ENCODE assay signal across 1 cellular context in the genomic region with DNA sequence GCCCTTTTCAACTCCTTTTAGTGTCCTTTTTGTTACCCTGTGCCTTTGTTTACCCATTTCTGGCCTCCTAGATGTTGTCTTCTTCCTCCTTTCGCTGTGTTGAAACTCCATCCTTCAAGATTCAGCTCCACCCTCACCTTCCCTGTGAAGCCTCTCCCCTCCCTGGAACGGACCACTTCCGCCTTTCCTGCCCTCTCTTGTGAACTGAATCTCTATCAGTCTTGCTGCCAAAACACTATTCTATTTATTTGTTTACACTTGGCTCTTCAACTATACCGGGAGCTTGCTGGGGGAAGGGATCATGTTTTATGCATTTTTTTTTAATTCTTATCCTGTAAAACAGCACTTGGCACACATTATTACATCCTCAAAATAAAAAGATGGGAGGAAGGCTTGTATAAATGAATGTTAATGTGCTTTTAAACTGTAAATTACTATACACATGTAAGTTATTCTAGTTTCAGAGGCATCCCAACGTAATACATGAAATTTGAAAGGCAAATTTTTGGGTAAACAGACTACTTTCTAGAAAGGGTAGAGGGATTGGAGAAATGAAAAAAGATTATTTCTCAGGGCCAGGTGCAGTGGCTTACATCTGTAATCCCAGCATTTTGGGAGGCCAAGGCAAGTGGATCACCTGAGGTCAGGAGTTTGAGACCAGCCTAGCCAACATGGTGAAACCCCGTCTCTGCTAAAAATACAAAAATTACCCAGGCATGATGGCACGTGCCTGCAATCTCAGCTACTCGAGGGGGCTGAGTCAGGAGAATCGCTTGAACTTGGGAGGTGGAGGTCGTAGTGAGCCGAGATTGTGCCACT.
TF ChIP-seq lines count a peak whose summit lies in the region.

No MANE protein-coding gene starts in this region.

TF ChIP-seq in HepG2, 621 proteins besides CTCF, POLR2A, EP300 and RAD21 (continued from another document):
- TF ChIP-seq, protein P1, sequence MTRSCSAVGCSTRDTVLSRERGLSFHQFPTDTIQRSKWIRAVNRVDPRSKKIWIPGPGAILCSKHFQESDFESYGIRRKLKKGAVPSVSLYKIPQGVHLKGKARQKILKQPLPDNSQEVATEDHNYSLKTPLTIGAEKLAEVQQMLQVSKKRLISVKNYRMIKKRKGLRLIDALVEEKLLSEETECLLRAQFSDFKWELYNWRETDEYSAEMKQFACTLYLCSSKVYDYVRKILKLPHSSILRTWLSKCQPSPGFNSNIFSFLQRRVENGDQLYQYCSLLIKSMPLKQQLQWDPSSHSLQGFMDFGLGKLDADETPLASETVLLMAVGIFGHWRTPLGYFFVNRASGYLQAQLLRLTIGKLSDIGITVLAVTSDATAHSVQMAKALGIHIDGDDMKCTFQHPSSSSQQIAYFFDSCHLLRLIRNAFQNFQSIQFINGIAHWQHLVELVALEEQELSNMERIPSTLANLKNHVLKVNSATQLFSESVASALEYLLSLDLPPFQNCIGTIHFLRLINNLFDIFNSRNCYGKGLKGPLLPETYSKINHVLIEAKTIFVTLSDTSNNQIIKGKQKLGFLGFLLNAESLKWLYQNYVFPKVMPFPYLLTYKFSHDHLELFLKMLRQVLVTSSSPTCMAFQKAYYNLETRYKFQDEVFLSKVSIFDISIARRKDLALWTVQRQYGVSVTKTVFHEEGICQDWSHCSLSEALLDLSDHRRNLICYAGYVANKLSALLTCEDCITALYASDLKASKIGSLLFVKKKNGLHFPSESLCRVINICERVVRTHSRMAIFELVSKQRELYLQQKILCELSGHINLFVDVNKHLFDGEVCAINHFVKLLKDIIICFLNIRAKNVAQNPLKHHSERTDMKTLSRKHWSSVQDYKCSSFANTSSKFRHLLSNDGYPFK (CRISPR knock-in tag; IDR thresholded peaks at IDR 0.05; ENCODE audit: borderline replicate concordance), result no peak
- no peak for TF ChIP-seq ZNF619 (CRISPR knock-in tag; IDR thresholded peaks at IDR 0.05)
- no peak for TF ChIP-seq ZNF34 (CRISPR knock-in tag; IDR thresholded peaks at IDR 0.05; ENCODE audit: borderline replicate concordance)
- no peak for TF ChIP-seq ZNF773 (CRISPR knock-in tag; IDR thresholded peaks at IDR 0.05; ENCODE audit: borderline replicate concordance)
- TF ChIP-seq, protein P2, sequence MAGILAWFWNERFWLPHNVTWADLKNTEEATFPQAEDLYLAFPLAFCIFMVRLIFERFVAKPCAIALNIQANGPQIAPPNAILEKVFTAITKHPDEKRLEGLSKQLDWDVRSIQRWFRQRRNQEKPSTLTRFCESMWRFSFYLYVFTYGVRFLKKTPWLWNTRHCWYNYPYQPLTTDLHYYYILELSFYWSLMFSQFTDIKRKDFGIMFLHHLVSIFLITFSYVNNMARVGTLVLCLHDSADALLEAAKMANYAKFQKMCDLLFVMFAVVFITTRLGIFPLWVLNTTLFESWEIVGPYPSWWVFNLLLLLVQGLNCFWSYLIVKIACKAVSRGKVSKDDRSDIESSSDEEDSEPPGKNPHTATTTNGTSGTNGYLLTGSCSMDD (CRISPR knock-in tag; IDR thresholded peaks at IDR 0.05), result no peak
- TF ChIP-seq ZNF629 (CRISPR knock-in tag; conservative IDR thresholded peaks at IDR 0.05), result no peak
- no peak for TF ChIP-seq HMG20A (CRISPR knock-in tag; IDR thresholded peaks at IDR 0.05; ENCODE audit: borderline replicate concordance)
- TF ChIP-seq AKAP8 (CRISPR knock-in tag; IDR thresholded peaks at IDR 0.05), result no peak
- TF ChIP-seq ZSCAN20 (CRISPR knock-in tag; IDR thresholded peaks at IDR 0.05; ENCODE audit: borderline replicate concordance), result no peak
- no peak for TF ChIP-seq NR2F1 (CRISPR knock-in tag; IDR thresholded peaks at IDR 0.05)
- no peak for TF ChIP-seq ZNF441 (CRISPR knock-in tag; IDR thresholded peaks at IDR 0.05; ENCODE audit: borderline replicate concordance)
- TF ChIP-seq, protein P3, sequence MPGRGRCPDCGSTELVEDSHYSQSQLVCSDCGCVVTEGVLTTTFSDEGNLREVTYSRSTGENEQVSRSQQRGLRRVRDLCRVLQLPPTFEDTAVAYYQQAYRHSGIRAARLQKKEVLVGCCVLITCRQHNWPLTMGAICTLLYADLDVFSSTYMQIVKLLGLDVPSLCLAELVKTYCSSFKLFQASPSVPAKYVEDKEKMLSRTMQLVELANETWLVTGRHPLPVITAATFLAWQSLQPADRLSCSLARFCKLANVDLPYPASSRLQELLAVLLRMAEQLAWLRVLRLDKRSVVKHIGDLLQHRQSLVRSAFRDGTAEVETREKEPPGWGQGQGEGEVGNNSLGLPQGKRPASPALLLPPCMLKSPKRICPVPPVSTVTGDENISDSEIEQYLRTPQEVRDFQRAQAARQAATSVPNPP (CRISPR knock-in tag; IDR thresholded peaks at IDR 0.05), result no peak
- no peak for TF ChIP-seq ZNF558 (CRISPR knock-in tag; IDR thresholded peaks at IDR 0.05; ENCODE audit: borderline replicate concordance)
- TF ChIP-seq ATF7-NPFF (CRISPR knock-in tag; IDR thresholded peaks at IDR 0.05; ENCODE audit: low read depth), result no peak
- no peak for TF ChIP-seq SIX4 (CRISPR knock-in tag; IDR thresholded peaks at IDR 0.05)
- TF ChIP-seq ZNF10 (CRISPR knock-in tag; IDR thresholded peaks at IDR 0.05; ENCODE audit: borderline replicate concordance, low read depth), result no peak
- no peak for TF ChIP-seq ZNF83 (CRISPR knock-in tag; IDR thresholded peaks at IDR 0.05; ENCODE audit: borderline replicate concordance)
- TF ChIP-seq, protein P4, sequence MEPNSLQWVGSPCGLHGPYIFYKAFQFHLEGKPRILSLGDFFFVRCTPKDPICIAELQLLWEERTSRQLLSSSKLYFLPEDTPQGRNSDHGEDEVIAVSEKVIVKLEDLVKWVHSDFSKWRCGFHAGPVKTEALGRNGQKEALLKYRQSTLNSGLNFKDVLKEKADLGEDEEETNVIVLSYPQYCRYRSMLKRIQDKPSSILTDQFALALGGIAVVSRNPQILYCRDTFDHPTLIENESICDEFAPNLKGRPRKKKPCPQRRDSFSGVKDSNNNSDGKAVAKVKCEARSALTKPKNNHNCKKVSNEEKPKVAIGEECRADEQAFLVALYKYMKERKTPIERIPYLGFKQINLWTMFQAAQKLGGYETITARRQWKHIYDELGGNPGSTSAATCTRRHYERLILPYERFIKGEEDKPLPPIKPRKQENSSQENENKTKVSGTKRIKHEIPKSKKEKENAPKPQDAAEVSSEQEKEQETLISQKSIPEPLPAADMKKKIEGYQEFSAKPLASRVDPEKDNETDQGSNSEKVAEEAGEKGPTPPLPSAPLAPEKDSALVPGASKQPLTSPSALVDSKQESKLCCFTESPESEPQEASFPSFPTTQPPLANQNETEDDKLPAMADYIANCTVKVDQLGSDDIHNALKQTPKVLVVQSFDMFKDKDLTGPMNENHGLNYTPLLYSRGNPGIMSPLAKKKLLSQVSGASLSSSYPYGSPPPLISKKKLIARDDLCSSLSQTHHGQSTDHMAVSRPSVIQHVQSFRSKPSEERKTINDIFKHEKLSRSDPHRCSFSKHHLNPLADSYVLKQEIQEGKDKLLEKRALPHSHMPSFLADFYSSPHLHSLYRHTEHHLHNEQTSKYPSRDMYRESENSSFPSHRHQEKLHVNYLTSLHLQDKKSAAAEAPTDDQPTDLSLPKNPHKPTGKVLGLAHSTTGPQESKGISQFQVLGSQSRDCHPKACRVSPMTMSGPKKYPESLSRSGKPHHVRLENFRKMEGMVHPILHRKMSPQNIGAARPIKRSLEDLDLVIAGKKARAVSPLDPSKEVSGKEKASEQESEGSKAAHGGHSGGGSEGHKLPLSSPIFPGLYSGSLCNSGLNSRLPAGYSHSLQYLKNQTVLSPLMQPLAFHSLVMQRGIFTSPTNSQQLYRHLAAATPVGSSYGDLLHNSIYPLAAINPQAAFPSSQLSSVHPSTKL (CRISPR knock-in tag; IDR thresholded peaks at IDR 0.05), result no peak
- no peak for TF ChIP-seq MYC (CRISPR knock-in tag; IDR thresholded peaks at IDR 0.05; ENCODE audit: borderline replicate concordance)
TF ChIP-seq in HepG2: peak in this region for 0.
